19 cellular contexts compared by ENCODE assay signal in the genomic region with DNA sequence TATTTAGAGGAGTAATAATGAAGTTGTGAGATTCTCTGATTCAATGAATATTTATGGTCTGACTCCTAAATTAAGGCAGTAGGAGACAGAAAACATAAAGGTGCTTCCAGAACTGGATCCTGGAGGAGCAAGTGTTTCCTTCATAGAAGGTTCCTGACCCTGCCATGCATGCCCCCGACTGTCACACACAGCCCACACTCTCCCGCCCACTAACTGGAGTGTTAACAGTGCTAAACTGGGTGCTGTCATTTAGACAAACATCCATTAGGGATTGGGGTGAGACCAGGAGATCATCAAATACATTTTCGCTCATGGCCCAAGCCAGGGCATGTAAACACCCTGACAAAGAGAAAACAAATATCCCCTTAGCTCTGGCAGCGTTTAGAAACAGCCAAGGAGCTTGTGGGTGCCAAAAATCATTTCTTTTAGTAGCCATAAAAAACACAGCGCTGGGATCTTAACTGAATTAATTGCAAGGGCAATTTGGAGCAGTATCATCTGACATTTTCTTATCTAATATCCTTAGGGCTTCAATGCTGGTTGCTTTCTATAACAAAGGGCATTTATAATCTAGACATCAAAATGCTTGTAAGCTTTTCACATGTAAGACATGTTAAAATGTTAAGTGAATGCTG. TPM values are rescaled to one million over a fixed set of nuclear protein-coding genes. Genes with fewer than 3 reads are reported as not detected.
DNase-seq lines count a peak whose midpoint lies in the region; ATAC-seq, FAIRE-seq and TF ChIP-seq lines count a peak whose summit lies in the region.
"Had no signal": no experiment of that assay in that cellular context is flagged by ENCODE, and none has a peak within 500 bp of the region (broad histone marks: within the 10 kb centered on the region; RNA-seq: fewer than 3 reads in every experiment).

No MANE protein-coding gene starts in this region.

- H3K4me1 ChIP-seq in HEK293 (ENCODE audit: control insufficient read depth, insufficient read depth, low read length): peaks cover 7% of the 10 kb centered on the region
- H3K4me1 ChIP-seq: Caco-2 had no signal

- no peak for ATAC-seq in activated CD4-positive, alpha-beta T cell treated with anti-CD3 and anti-CD28 coated beads for 36 hours
- ATAC-seq: Panc1, Right ventricle myocardium inferior had no signal

- H3K36me3 ChIP-seq in HEK293 (ENCODE audit: control insufficient read depth in 2 of 2, insufficient read depth in 1 of 2, low read length in 2 of 2): no peaks in the 10 kb centered on the region

- H3K27me3 Mint-ChIP-seq in activated CD4-positive, alpha-beta T cell treated with anti-CD3 and anti-CD28 coated beads for 36 hours: no peaks in the 10 kb centered on the region
- H3K27me3 Mint-ChIP-seq in activated CD4-positive, alpha-beta T cell treated with anti-CD3 and anti-CD28 coated beads, Interleukin-2, amount 10 ng/mL, durations not matched to agents 7 days and 5 days: no peaks in the 10 kb centered on the region
- H3K27me3 Mint-ChIP-seq in activated T-helper 2 cell treated with anti-CD3 and anti-CD28 coated beads, Interferon-gamma antibody, Interleukin-2, Interleukin-4, amounts not matched to agents 10 μg/mL and 5 μg/mL and 100 μg/mL, durations not matched to agents 14 hours and 24 hours and 36 hours (ENCODE audit: low read depth): no peaks in the 10 kb centered on the region

- CTCF ChIA-PET in activated CD4-positive, alpha-beta T cell treated with anti-CD3 and anti-CD28 coated beads for 36 hours (lab: Charles Lee): interaction anchor here (1.7 kb wide), 1 partner anchor 11 kb away, joined by 3 read pairs; no protein-coding TSS in a partner anchor
- CTCF ChIA-PET in activated CD4-positive, alpha-beta T cell treated with anti-CD3 and anti-CD28 coated beads, Interleukin-2, amount 10 ng/mL, durations not matched to agents 7 days and 5 days (lab: Charles Lee): no interaction called here
- CTCF ChIA-PET in HEK293 (lab: Yijun Ruan, JAX): no interaction called here

- H3K27ac ChIP-seq in HEK293 (ENCODE audit: extremely low read depth, low read depth, low read length): no peak overlapping the region
- H3K27ac ChIP-seq: C4-2B, SK-N-MC had no signal

- H3K27ac Mint-ChIP-seq in activated CD4-positive, alpha-beta T cell treated with anti-CD3 and anti-CD28 coated beads for 36 hours: peak overlapping the region; percentile 69
- no peak overlapping the region for H3K27ac Mint-ChIP-seq in activated CD4-positive, alpha-beta T cell treated with anti-CD3 and anti-CD28 coated beads, Interleukin-2, amount 10 ng/mL, durations not matched to agents 7 days and 5 days
- H3K27ac Mint-ChIP-seq in activated T-helper 2 cell treated with anti-CD3 and anti-CD28 coated beads, Interferon-gamma antibody, Interleukin-2, Interleukin-4, amounts not matched to agents 10 μg/mL and 5 μg/mL and 100 μg/mL, durations not matched to agents 14 hours and 24 hours and 36 hours: peak overlapping the region; percentile 66

- TF ChIP-seq CTCF in HEK293 (tag by site-specific recombination; IDR thresholded peaks at IDR 0.05): no peak

- POLR2A ChIA-PET in activated CD4-positive, alpha-beta T cell treated with anti-CD3 and anti-CD28 coated beads for 36 hours (lab: Charles Lee): no interaction called here
- POLR2A ChIA-PET in activated CD4-positive, alpha-beta T cell treated with anti-CD3 and anti-CD28 coated beads, Interleukin-2, amount 10 ng/mL, durations not matched to agents 7 days and 5 days (lab: Charles Lee): no interaction called here
- POLR2A ChIA-PET in HEK293 (lab: Yijun Ruan, JAX): no interaction called here

- FAIRE-seq in GM12891 (lab: Jason Lieb, UNC): no peak

- no peak overlapping the region for H3K4me3 Mint-ChIP-seq in activated CD4-positive, alpha-beta T cell treated with anti-CD3 and anti-CD28 coated beads for 36 hours
- no peak overlapping the region for H3K4me3 Mint-ChIP-seq in activated CD4-positive, alpha-beta T cell treated with anti-CD3 and anti-CD28 coated beads, Interleukin-2, amount 10 ng/mL, durations not matched to agents 7 days and 5 days
- H3K4me3 Mint-ChIP-seq in activated T-helper 2 cell treated with anti-CD3 and anti-CD28 coated beads, Interferon-gamma antibody, Interleukin-2, Interleukin-4, amounts not matched to agents 10 μg/mL and 5 μg/mL and 100 μg/mL, durations not matched to agents 14 hours and 24 hours and 36 hours (ENCODE audit: low read depth): no peak overlapping the region

- no peak for TF ChIP-seq POLR2A in GM12891 (IDR thresholded peaks at IDR 0.05; ENCODE audit: low read depth, low read length)

- no peaks in the 10 kb centered on the region for H3K9me3 ChIP-seq in HEK293 (ENCODE audit: control insufficient read depth, insufficient read depth, low read depth, low read length)
- H3K9me3 ChIP-seq: Caco-2 had no signal

- H3K4me1 Mint-ChIP-seq in activated CD4-positive, alpha-beta T cell treated with anti-CD3 and anti-CD28 coated beads for 36 hours: peaks cover 65% of the 10 kb centered on the region
- H3K4me1 Mint-ChIP-seq in activated CD4-positive, alpha-beta T cell treated with anti-CD3 and anti-CD28 coated beads, Interleukin-2, amount 10 ng/mL, durations not matched to agents 7 days and 5 days: peaks cover 6% of the 10 kb centered on the region
- H3K4me1 Mint-ChIP-seq in activated T-helper 2 cell treated with anti-CD3 and anti-CD28 coated beads, Interferon-gamma antibody, Interleukin-2, Interleukin-4, amounts not matched to agents 10 μg/mL and 5 μg/mL and 100 μg/mL, durations not matched to agents 14 hours and 24 hours and 36 hours (ENCODE audit: low read depth): peaks cover 63% of the 10 kb centered on the region

- no peaks in the 10 kb centered on the region for H3K9me3 Mint-ChIP-seq in activated CD4-positive, alpha-beta T cell treated with anti-CD3 and anti-CD28 coated beads for 36 hours (ENCODE audit: low read depth)
- no peaks in the 10 kb centered on the region for H3K9me3 Mint-ChIP-seq in activated CD4-positive, alpha-beta T cell treated with anti-CD3 and anti-CD28 coated beads, Interleukin-2, amount 10 ng/mL, durations not matched to agents 7 days and 5 days
- H3K9me3 Mint-ChIP-seq in activated T-helper 2 cell treated with anti-CD3 and anti-CD28 coated beads, Interferon-gamma antibody, Interleukin-2, Interleukin-4, amounts not matched to agents 10 μg/mL and 5 μg/mL and 100 μg/mL, durations not matched to agents 14 hours and 24 hours and 36 hours: peaks cover 7% of the 10 kb centered on the region

- intact Hi-C loops in activated CD4-positive, alpha-beta T cell treated with anti-CD3 and anti-CD28 coated beads for 36 hours (cut with DNase I, micrococcal nuclease): loop anchor here in 1 of 2 experiments (5.0 kb wide), 1 partner anchor 38 kb away; no protein-coding TSS in a partner anchor
- intact Hi-C loops in activated T-helper 2 cell treated with anti-CD3 and anti-CD28 coated beads, Interferon-gamma antibody, Interleukin-2, Interleukin-4, amounts not matched to agents 10 μg/mL and 5 μg/mL and 100 μg/mL, durations not matched to agents 14 hours and 24 hours and 36 hours (cut with micrococcal nuclease): loop anchor here (5.0 kb wide), 1 partner anchor 38 kb away; no protein-coding TSS in a partner anchor

- H3K36me3 Mint-ChIP-seq in activated CD4-positive, alpha-beta T cell treated with anti-CD3 and anti-CD28 coated beads for 36 hours (ENCODE audit: low read depth): peaks cover 15% of the 10 kb centered on the region
- peaks cover 5% of the 10 kb centered on the region for H3K36me3 Mint-ChIP-seq in activated CD4-positive, alpha-beta T cell treated with anti-CD3 and anti-CD28 coated beads, Interleukin-2, amount 10 ng/mL, durations not matched to agents 7 days and 5 days (ENCODE audit: low read depth)
- H3K36me3 Mint-ChIP-seq in activated T-helper 2 cell treated with anti-CD3 and anti-CD28 coated beads, Interferon-gamma antibody, Interleukin-2, Interleukin-4, amounts not matched to agents 10 μg/mL and 5 μg/mL and 100 μg/mL, durations not matched to agents 14 hours and 24 hours and 36 hours (ENCODE audit: low read depth): peaks cover 36% of the 10 kb centered on the region

- no peak for DNase-seq in activated CD4-positive, alpha-beta T cell treated with anti-CD3 and anti-CD28 coated beads for 36 hours
- DNase-seq in activated CD4-positive, alpha-beta T cell treated with anti-CD3 and anti-CD28 coated beads, Interleukin-2, amount 10 ng/mL, durations not matched to agents 7 days and 5 days: no peak
- DNase-seq in NCI-H1105 (lab: John Stamatoyannopoulos, UW): peak; percentile 50
- no peak for DNase-seq in activated T-helper 2 cell treated with anti-CD3 and anti-CD28 coated beads, Interferon-gamma antibody, Interleukin-2, Interleukin-4, amounts not matched to agents 10 μg/mL and 5 μg/mL and 100 μg/mL, durations not matched to agents 14 hours and 24 hours and 36 hours (ENCODE audit: low spot score)
- no peak for DNase-seq in stimulated activated CD4-positive, alpha-beta T cell treated with anti-CD3 and anti-CD28 coated beads, Interleukin-2, amount 100 ng/mL, for 48 hours
- no peak for DNase-seq in NCI-H524 treated with DMSO at 0.1 percent for 48 hours (lab: John Stamatoyannopoulos, UW)
- DNase-seq in GM12891 (ENCODE audit: insufficient read length, low spot score): no peak
- DNase-seq: Caco-2, DMS53, H7, NCI-H1048, NCI-H187 treated with DMSO at 0.1 percent for 48 hours, NCI-H2171 treated with DMSO at 0.1 percent for 48 hours had no signal

- no peak overlapping the region for H3K4me3 ChIP-seq in HEK293 (ENCODE audit: low read depth, low read length)
- H3K4me3 ChIP-seq: SK-N-MC had no signal

TF ChIP-seq in HEK293, 187 proteins besides CTCF, POLR2A, EP300 and RAD21 (continues in another document):
- peak; percentile 64; the same call in 1 of the 2 replicates for TF ChIP-seq EGR2 (tag by site-specific recombination; IDR thresholded peaks at IDR 0.05; ENCODE audit: low read depth)
- no peak for TF ChIP-seq ZEB2 (tag by site-specific recombination; IDR thresholded peaks at IDR 0.05)
- no peak for TF ChIP-seq ZNF510 (tag by site-specific recombination; IDR thresholded peaks at IDR 0.05; ENCODE audit: insufficient replicate concordance)
- peak; percentile 10; the same call in 1 of the 2 replicates for TF ChIP-seq ZBTB20 (tag by site-specific recombination; IDR thresholded peaks at IDR 0.05)

TF ChIP-seq in GM12891, 5 proteins besides CTCF, POLR2A, EP300 and RAD21:
- TF ChIP-seq TAF1 (IDR thresholded peaks at IDR 0.05; ENCODE audit: low read depth, low read length): no peak
- TF ChIP-seq PAX5 (IDR thresholded peaks at IDR 0.05; ENCODE audit: insufficient read depth, low read length, severe bottlenecking): no peak
- no peak for TF ChIP-seq SPI1 (IDR thresholded peaks at IDR 0.05; ENCODE audit: low read depth, low read length)
- no peak for TF ChIP-seq POU2F2 (IDR thresholded peaks at IDR 0.05; ENCODE audit: low read depth, low read length)
- no peak for TF ChIP-seq POLR2AphosphoS5 (IDR thresholded peaks at IDR 0.05; ENCODE audit: low read depth, low read length)

RNA-seq across cellular contexts. Expression of a gene that starts 46.9 kb away (rescaled TPM):
- 1 to 10 TPM; 6.1 to 6.8 TPM for total RNA-seq in activated CD4-positive, alpha-beta T cell treated with anti-CD3 and anti-CD28 coated beads for 36 hours
- total RNA-seq in activated CD4-positive, alpha-beta T cell treated with anti-CD3 and anti-CD28 coated beads, Interleukin-2, amount 10 ng/mL, durations not matched to agents 7 days and 5 days: not detected
- 31.5 and 32.1 TPM in 2 replicates for total RNA-seq in activated T-helper 2 cell treated with anti-CD3 and anti-CD28 coated beads, Interferon-gamma antibody, Interleukin-2, Interleukin-4, amounts not matched to agents 10 μg/mL and 5 μg/mL and 100 μg/mL, durations not matched to agents 14 hours and 24 hours and 36 hours
- 0.03 TPM for polyA plus RNA-seq in GM12891 (2012; ENCODE audit: low read depth, missing spikeins)
- total RNA-seq: Caco-2, MCF 10A, Right ventricle myocardium inferior had no signal

Comparison
In these comparisons a context has a peak if more than half of its experiments do, and no peak if none do; other contexts are left out.
1. RNA of a gene that starts 46.9 kb away (total RNA-seq): 31.5 to 32.1 TPM in activated T-helper 2 cell treated with anti-CD3 and anti-CD28 coated beads, Interferon-gamma antibody, Interleukin-2, Interleukin-4, amounts not matched to agents 10 μg/mL and 5 μg/mL and 100 μg/mL, durations not matched to agents 14 hours and 24 hours and 36 hours and 6.1 to 6.8 TPM in activated CD4-positive, alpha-beta T cell treated with anti-CD3 and anti-CD28 coated beads for 36 hours; not detected in activated CD4-positive, alpha-beta T cell treated with anti-CD3 and anti-CD28 coated beads, Interleukin-2, amount 10 ng/mL, durations not matched to agents 7 days and 5 days; every median in the first group is over 4 times any median in the second.